27 cellular contexts compared by ENCODE assay signal in genomic region chr14:37501877-37502276, GRCh38.
"Had no signal": no experiment of that assay in that cellular context is flagged by ENCODE, and none has a peak within 500 bp of the region (broad histone marks: within the 10 kb centered on the region; RNA-seq: fewer than 3 reads in every experiment).

No MANE protein-coding gene starts in this region.

- H3K4me1 ChIP-seq: colonic mucosa, esophagus muscularis mucosa, esophagus squamous epithelium, foreskin keratinocyte, gastrocnemius medialis, gastroesophageal sphincter, heart left ventricle, heart right ventricle had no signal

- H3K27ac ChIP-seq: colonic mucosa, coronary artery, dorsolateral prefrontal cortex, epithelial cell of prostate, esophagus muscularis mucosa, esophagus squamous epithelium, foreskin keratinocyte, gastrocnemius medialis, gastroesophageal sphincter, heart left ventricle, heart right ventricle had no signal

- H3K4me3 ChIP-seq: colonic mucosa, coronary artery, dorsolateral prefrontal cortex, esophagus muscularis mucosa, esophagus squamous epithelium, gastrocnemius medialis, gastroesophageal sphincter, heart left ventricle, heart right ventricle had no signal

- ATAC-seq: effector memory CD8-positive, alpha-beta T cell; esophagus mucosa; foreskin keratinocyte; gastrocnemius medialis; gastroesophageal sphincter; heart left ventricle; heart right ventricle had no signal

- FAIRE-seq: colon, endometrium, endothelial cell of umbilical vein had no signal

- DNase-seq: colonic mucosa; cortex of kidney; dermis blood vessel endothelial cell; dorsolateral prefrontal cortex; effector CD4-positive, alpha-beta T cell; effector CD8-positive, alpha-beta T cell; effector memory CD4-positive, alpha-beta T cell; effector memory CD8-positive, alpha-beta T cell; endodermal cell; erythroblast; esophagus squamous epithelium; foreskin fibroblast; foreskin keratinocyte; foreskin melanocyte; gastrocnemius medialis; glutamatergic neuron; head of caudate nucleus; heart left ventricle; heart right ventricle had no signal

- H3K27me3 ChIP-seq: colonic mucosa, dorsolateral prefrontal cortex, esophagus muscularis mucosa, esophagus squamous epithelium, foreskin keratinocyte, gastrocnemius medialis, gastroesophageal sphincter, heart left ventricle, heart right ventricle had no signal

- H3K9me3 ChIP-seq: colonic mucosa, esophagus muscularis mucosa, esophagus squamous epithelium, gastrocnemius medialis, gastroesophageal sphincter had no signal

- H3K36me3 ChIP-seq: colonic mucosa, gastrocnemius medialis had no signal
